8 cellular contexts compared by ENCODE assay signal in the genomic region with DNA sequence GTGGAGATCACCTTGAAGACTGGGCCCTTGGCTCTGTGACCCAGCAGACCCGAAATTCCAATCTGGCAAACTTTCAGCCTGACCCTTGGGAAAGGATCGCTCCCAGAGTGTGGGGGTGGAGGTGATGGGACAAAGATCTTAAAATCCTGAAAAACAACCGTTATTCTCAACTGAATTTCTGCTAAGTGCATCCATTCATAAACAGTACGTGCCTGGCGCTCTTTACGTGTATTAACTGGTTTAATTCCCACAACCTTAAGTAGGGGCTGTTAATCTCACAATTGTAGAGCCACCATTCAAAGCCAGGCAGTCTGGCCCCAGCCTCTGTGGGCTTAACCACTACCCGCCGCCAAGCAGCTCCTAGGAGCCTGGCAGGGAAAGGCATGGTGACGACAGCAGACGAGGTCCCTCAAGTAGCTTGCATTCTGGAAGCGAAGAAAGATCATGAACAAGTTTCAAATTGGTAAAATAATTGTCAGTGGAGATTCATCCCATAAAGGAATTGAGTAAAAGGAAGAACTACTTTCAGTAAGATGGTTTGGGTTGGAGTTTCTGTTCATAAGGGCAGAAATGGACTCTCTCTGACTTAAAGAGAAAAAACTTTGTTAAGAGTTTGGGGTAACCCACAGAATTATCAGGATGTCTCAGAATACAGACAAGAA. TPM values are rescaled to one million over a fixed set of nuclear protein-coding genes. Genes with fewer than 3 reads are reported as not detected.
DNase-seq lines count a peak whose midpoint lies in the region; ATAC-seq and TF ChIP-seq lines count a peak whose summit lies in the region.

No MANE protein-coding gene starts in this region.

- H3K36me3 ChIP-seq in H7 (replicated peaks; ENCODE audit: control insufficient read depth, insufficient read depth, low read length) (no peaks in the 10 kb centered on the region), esophagus squamous epithelium (no peaks in the 10 kb centered on the region)

- H3K27ac Mint-ChIP-seq in activated CD8-positive, alpha-beta T cell treated with anti-CD3 and anti-CD28 coated beads for 36 hours, result peak overlapping the region; percentile 89
- H3K27ac Mint-ChIP-seq in nephron, result peak overlapping the region; percentile 94 to 96 (median 94)

- peak overlapping the region; percentile 77 for H3K4me3 Mint-ChIP-seq in activated CD8-positive, alpha-beta T cell treated with anti-CD3 and anti-CD28 coated beads for 36 hours
- peak overlapping the region; percentile 82 to 84 (median 83) for H3K4me3 Mint-ChIP-seq in nephron

- intact Hi-C loops in activated CD8-positive, alpha-beta T cell treated with anti-CD3 and anti-CD28 coated beads for 36 hours (cut with micrococcal nuclease), result loop anchor here (1.0 to 5.0 kb wide), 2 partner anchors 14 to 97 kb away; no protein-coding TSS in a partner anchor
- intact Hi-C loops in esophagus squamous epithelium (cut with DNase I), result no loop called here

- peak overlapping the region; percentile 52; the same call in 1 of the 2 replicates for H3K4me3 ChIP-seq in GM08714 (ENCODE audit: low read length)
- peak overlapping the region; percentile 53 for H3K4me3 ChIP-seq in H7 (ENCODE audit: insufficient read depth, low read depth, low read length)
- peak overlapping the region; percentile 37 to 55 (median 48) for H3K4me3 ChIP-seq in esophagus squamous epithelium

- TF ChIP-seq CTCF in activated CD8-positive, alpha-beta T cell treated with anti-CD3 and anti-CD28 coated beads for 36 hours (IDR thresholded peaks at IDR 0.05), result no peak
- TF ChIP-seq CTCF in esophagus squamous epithelium (IDR thresholded peaks at IDR 0.05) (no peak), nephron (IDR thresholded peaks at IDR 0.05; ENCODE audit: unreplicated experiment in 3 of 3) (no peak)

- POLR2A ChIA-PET in activated CD8-positive, alpha-beta T cell treated with anti-CD3 and anti-CD28 coated beads for 36 hours (lab: Charles Lee), result interaction anchor here (0.8 to 4.2 kb wide), 10 partner anchors 9 to 225 kb away, joined by 3 to 68 read pairs (median 4); a partner anchor contains a TSS

- peaks cover 2% of the 10 kb centered on the region for H3K9me3 Mint-ChIP-seq in activated CD8-positive, alpha-beta T cell treated with anti-CD3 and anti-CD28 coated beads for 36 hours
- peaks cover 3% of the 10 kb centered on the region for H3K9me3 Mint-ChIP-seq in nephron

- DNase-seq in H7, result peak; percentile 68
- DNase-seq in NCI-H146 (lab: John Stamatoyannopoulos, UW), result peak; percentile 51
- DNase-seq in activated CD8-positive, alpha-beta T cell treated with anti-CD3 and anti-CD28 coated beads for 36 hours, result peak; percentile 78
- DNase-seq in esophagus squamous epithelium (lab: John Stamatoyannopoulos, UW), result no peak
- no peak for DNase-seq in effector CD8-positive, alpha-beta T cell (lab: John Stamatoyannopoulos, UW)

- no peaks in the 10 kb centered on the region for H3K9me3 ChIP-seq in esophagus squamous epithelium

- H3K4me1 ChIP-seq in esophagus squamous epithelium, result peaks cover 12 to 42% (median 18%) of the 10 kb centered on the region in 3 donors

- no peak for TF ChIP-seq POLR2A in esophagus squamous epithelium (IDR thresholded peaks at IDR 0.05)

- H3K27me3 ChIP-seq in H7 (ENCODE audit: control insufficient read depth, insufficient read depth, low read length) (peaks cover 29% of the 10 kb centered on the region), esophagus squamous epithelium (peaks cover 0 to 15% (median 0%) of the 10 kb centered on the region in 4 donors)

- peak; percentile 58 for ATAC-seq in activated CD8-positive, alpha-beta T cell treated with anti-CD3 and anti-CD28 coated beads for 36 hours
- ATAC-seq in HG03521 (IDR thresholded peaks at IDR 0.05; ENCODE audit: unreplicated experiment), result no peak

- H3K4me1 Mint-ChIP-seq in activated CD8-positive, alpha-beta T cell treated with anti-CD3 and anti-CD28 coated beads for 36 hours (ENCODE audit: low read depth), result peaks cover 62% of the 10 kb centered on the region
- peaks cover 75% of the 10 kb centered on the region for H3K4me1 Mint-ChIP-seq in nephron

- CTCF ChIA-PET in activated CD8-positive, alpha-beta T cell treated with anti-CD3 and anti-CD28 coated beads for 36 hours (lab: Charles Lee), result interaction anchor here (1.4 to 7.5 kb wide), 8 partner anchors 9 to 171 kb away, joined by 5 to 53 read pairs (median 12); a partner anchor contains a TSS

- peaks cover 6% of the 10 kb centered on the region for H3K36me3 Mint-ChIP-seq in activated CD8-positive, alpha-beta T cell treated with anti-CD3 and anti-CD28 coated beads for 36 hours (ENCODE audit: low read depth)
- peaks cover 5% of the 10 kb centered on the region for H3K36me3 Mint-ChIP-seq in nephron (ENCODE audit: low read depth)

- WGBS in esophagus squamous epithelium, 2 donors, result 3 to 14% methylated on average over 11 of the region's 11 CpGs

- H3K27me3 Mint-ChIP-seq in activated CD8-positive, alpha-beta T cell treated with anti-CD3 and anti-CD28 coated beads for 36 hours, result peaks cover 40% of the 10 kb centered on the region
- peaks cover 15% of the 10 kb centered on the region for H3K27me3 Mint-ChIP-seq in nephron (ENCODE audit: low read depth)

- H3K27ac ChIP-seq in esophagus squamous epithelium, result peak overlapping the region; percentile 75 to 90 (median 88)

RNA-seq across cellular contexts. Expression of a gene that starts 11.4 kb away (rescaled TPM):
- total RNA-seq in H7 (2014; rRNA removed; shearing (Covaris generic)), result 22.0 and 29.1 TPM in 2 replicates
- total RNA-seq in activated CD8-positive, alpha-beta T cell treated with anti-CD3 and anti-CD28 coated beads for 36 hours, result 10 to 100 TPM; 33.8 to 35.6 TPM
- total RNA-seq in esophagus squamous epithelium, result 1 to 10 TPM; 1.1 to 2.2 (median 1.3) TPM

RNA-seq across cellular contexts. Expression of a gene that starts 26.5 kb away (rescaled TPM):
- total RNA-seq in H7 (2014; rRNA removed; shearing (Covaris generic)), result 0.85 and 1.2 TPM in 2 replicates
- 1 to 10 TPM; 3.7 TPM for total RNA-seq in activated CD8-positive, alpha-beta T cell treated with anti-CD3 and anti-CD28 coated beads for 36 hours
- total RNA-seq in esophagus squamous epithelium, result 1 to 10 TPM; 5.6 to 9.5 (median 7.5) TPM

Comparison
In these comparisons a context has a peak if more than half of its experiments do, and no peak if none do; other contexts are left out.
1. DNase-seq: peak in H7 (single experiment), NCI-H146 (single experiment) and activated CD8-positive, alpha-beta T cell treated with anti-CD3 and anti-CD28 coated beads for 36 hours (single experiment); none in esophagus squamous epithelium (single experiment) and effector CD8-positive, alpha-beta T cell (single experiment).
2. Peak in every context shown above with its lines, with median percentiles within 50 percentile points of each other: H3K4me3 ChIP-seq.